In the genomic region with DNA sequence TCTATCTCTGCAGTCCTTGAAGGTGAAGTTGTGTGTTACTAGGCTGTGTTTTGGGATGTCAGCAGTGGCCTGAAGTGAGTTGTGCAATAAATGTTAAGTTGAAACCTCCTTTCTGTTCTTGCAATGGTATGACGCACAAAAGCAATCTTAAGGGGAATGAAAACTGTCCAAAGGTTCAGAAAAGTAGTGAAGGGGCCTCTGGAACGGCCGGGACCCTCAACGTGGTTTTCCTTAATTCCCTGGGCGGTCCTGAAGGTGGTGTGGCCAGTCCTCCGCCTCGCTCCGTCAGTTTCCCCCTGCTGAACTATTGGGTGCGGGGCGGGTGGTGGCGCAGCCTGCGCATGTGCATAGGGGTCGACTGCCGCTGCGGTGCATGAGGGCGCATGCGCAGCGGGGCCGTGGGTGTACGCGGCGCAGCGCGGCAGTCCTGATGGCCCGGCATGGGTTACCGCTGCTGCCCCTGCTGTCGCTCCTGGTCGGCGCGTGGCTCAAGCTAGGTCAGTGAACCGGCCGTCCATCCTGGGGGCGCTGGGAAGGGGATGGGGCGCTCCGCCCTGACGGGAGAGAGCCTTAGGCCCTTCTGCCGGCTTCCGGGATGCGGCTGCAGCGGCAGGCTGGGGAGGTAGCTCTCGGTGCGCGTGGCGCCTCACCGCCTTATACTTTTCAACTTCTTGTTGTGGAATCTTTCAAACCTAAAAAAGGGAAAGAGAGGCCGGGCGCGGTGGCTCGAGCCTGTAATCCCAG, we compare ENCODE assay signal across 8 cellular contexts. TPM values are rescaled to one million over a fixed set of nuclear protein-coding genes. Genes with fewer than 3 reads are reported as not detected.
DNase-seq lines count a peak whose midpoint lies in the region; ATAC-seq and TF ChIP-seq lines count a peak whose summit lies in the region.

SUMF2 (plus strand) TSS at position 405 of the 744 bp plus-strand sequence; CDS start at position 431, 26 bp downstream.

- no peak for TF ChIP-seq CTCF in CD14-positive monocyte (IDR thresholded peaks at IDR 0.05)
- no peak for TF ChIP-seq CTCF in liver (IDR thresholded peaks at IDR 0.05; ENCODE audit: low read depth, low read length, missing input control)

- peak within 1 kb of the TSS; percentile 94 for H3K4me3 Mint-ChIP-seq in CD14-positive monocyte

- peaks cover 9 to 43% (median 24%) of the 10 kb centered on the region in 4 donors for H3K36me3 ChIP-seq in liver (ENCODE audit: control insufficient read depth in 4 of 4, insufficient read depth in 3 of 4, low read depth in 1 of 4, low read length in 3 of 4)

- no peak for TF ChIP-seq RAD21 in liver (IDR thresholded peaks at IDR 0.05)

- peak within 1 kb of the TSS; percentile 93 to 99 (median 95) for H3K4me3 ChIP-seq in liver (ENCODE audit: low read depth in 1 of 3, low read length in 3 of 3)

- H3K4me1 ChIP-seq in liver (ENCODE audit: control insufficient read depth in 4 of 4, insufficient read depth in 4 of 4, low read length in 3 of 4): peaks cover 3 to 10% (median 8%) of the 10 kb centered on the region in 4 donors

- WGBS in liver: under 1% methylated on average over 49 of the region's 49 CpGs

- H3K27ac Mint-ChIP-seq in CD14-positive monocyte: peak within 1 kb of the TSS; percentile 96 to 98 (median 97)

- no peaks in the 10 kb centered on the region for H3K9me3 ChIP-seq in liver (ENCODE audit: control insufficient read depth in 4 of 4, low read length in 3 of 4)

- no peaks in the 10 kb centered on the region for H3K27me3 ChIP-seq in liver (ENCODE audit: control insufficient read depth in 4 of 4, insufficient read depth in 4 of 4, low read length in 3 of 4)

- intact Hi-C loops in CD14-positive monocyte (cut with micrococcal nuclease): loop anchor here in 1 of 2 donors (5.0 kb wide), 1 partner anchor 43 kb away; the partner anchor contains the start of gene CHCHD2

- DNase-seq in CD14-positive monocyte (ENCODE audit: low spot score): peak; percentile 85
- DNase-seq in NCI-H774 (lab: John Stamatoyannopoulos, UW): peak; percentile 85
- DNase-seq in activated CD4-positive, alpha-beta T cell treated with anti-CD3 and anti-CD28 coated beads, Interleukin-2, amount 50 U/mL, for 4 hours: peak; percentile 85
- peak; percentile 94 for DNase-seq in dermis blood vessel endothelial cell
- peak; percentile 90 for DNase-seq in stimulated activated CD4-positive, alpha-beta T cell treated with anti-CD3 and anti-CD28 coated beads, Interleukin-4, amount 100 ng/mL, for 24 hours

- peaks cover 47% of the 10 kb centered on the region in 2 donors for H3K36me3 Mint-ChIP-seq in CD14-positive monocyte

- no peaks in the 10 kb centered on the region for H3K9me3 Mint-ChIP-seq in CD14-positive monocyte

- ATAC-seq in GM19351 (IDR thresholded peaks at IDR 0.05; ENCODE audit: unreplicated experiment) (peak; percentile 83), HG03520 (IDR thresholded peaks at IDR 0.05; ENCODE audit: unreplicated experiment) (peak; percentile 82)

- H3K27me3 Mint-ChIP-seq in CD14-positive monocyte (ENCODE audit: low read depth in 3 of 3): peaks cover 0 to 1% (median 0%) of the 10 kb centered on the region in 3 donors

- peak within 1 kb of the TSS; percentile 92 to 93 for H3K27ac ChIP-seq in liver (ENCODE audit: low read depth in 1 of 2, low read length in 2 of 2)

- peaks cover 19% of the 10 kb centered on the region for H3K4me1 Mint-ChIP-seq in CD14-positive monocyte

- peak within 1 kb of the TSS; percentile 52 to 57 for H3K9ac ChIP-seq in liver (ENCODE audit: low read depth in 1 of 2, low read length in 2 of 2)

TF ChIP-seq in liver, 16 proteins besides CTCF, POLR2A, EP300 and RAD21:
- TF ChIP-seq MAX (IDR thresholded peaks at IDR 0.05) (no peak), RXRA (IDR thresholded peaks at IDR 0.05) (peak; percentile 32 to 53), GABPA (IDR thresholded peaks at IDR 0.05 in 1 of 2, conservative IDR thresholded peaks at IDR 0.05 in 1 of 2) (no peak), REST (IDR thresholded peaks at IDR 0.05) (no peak), HNF4G (IDR thresholded peaks at IDR 0.05) (no peak), TAF1 (conservative IDR thresholded peaks at IDR 0.05) (no peak), YY1 (IDR thresholded peaks at IDR 0.05) (peak; percentile 22), EGR1 (IDR thresholded peaks at IDR 0.05; ENCODE audit: low read depth in 2 of 2) (peak in 1 of 2 donors; percentile 21), HNF4A (conservative IDR thresholded peaks at IDR 0.05) (peak in 1 of 2 donors; percentile 25), NR2F2 (IDR thresholded peaks at IDR 0.05) (no peak), ZBTB33 (IDR thresholded peaks at IDR 0.05) (no peak), JUND (IDR thresholded peaks at IDR 0.05) (peak in 1 of 2 donors; percentile 30), FOXA2 (IDR thresholded peaks at IDR 0.05) (no peak), SP1 (IDR thresholded peaks at IDR 0.05) (no peak), FOXA1 (IDR thresholded peaks at IDR 0.05) (no peak)
- TF ChIP-seq, protein P1, sequence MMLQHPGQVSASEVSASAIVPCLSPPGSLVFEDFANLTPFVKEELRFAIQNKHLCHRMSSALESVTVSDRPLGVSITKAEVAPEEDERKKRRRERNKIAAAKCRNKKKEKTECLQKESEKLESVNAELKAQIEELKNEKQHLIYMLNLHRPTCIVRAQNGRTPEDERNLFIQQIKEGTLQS (IDR thresholded peaks at IDR 0.05): no peak

RNA-seq across cellular contexts. Expression of gene SUMF2, which starts in this region (rescaled TPM):
- polyA plus RNA-seq in CD14-positive monocyte (10 to 100 TPM; 75.0 to 88.2 TPM), liver (10 to 100 TPM; 67.1 to 74.2 TPM)
- total RNA-seq in dermis blood vessel endothelial cell (193 and 206 TPM in 2 replicates), liver (100 to 1,000 TPM in 1 of 2 donors, 10 to 100 TPM in 1; 75.3 to 104 TPM)

Comparison
In these comparisons a context has a peak if more than half of its experiments do, and no peak if none do; other contexts are left out.
1. Peak in every context shown above with its lines: DNase-seq, ATAC-seq, H3K4me3 ChIP-seq and H3K27ac ChIP-seq.